12 cellular contexts compared by ENCODE assay signal in the genomic region with DNA sequence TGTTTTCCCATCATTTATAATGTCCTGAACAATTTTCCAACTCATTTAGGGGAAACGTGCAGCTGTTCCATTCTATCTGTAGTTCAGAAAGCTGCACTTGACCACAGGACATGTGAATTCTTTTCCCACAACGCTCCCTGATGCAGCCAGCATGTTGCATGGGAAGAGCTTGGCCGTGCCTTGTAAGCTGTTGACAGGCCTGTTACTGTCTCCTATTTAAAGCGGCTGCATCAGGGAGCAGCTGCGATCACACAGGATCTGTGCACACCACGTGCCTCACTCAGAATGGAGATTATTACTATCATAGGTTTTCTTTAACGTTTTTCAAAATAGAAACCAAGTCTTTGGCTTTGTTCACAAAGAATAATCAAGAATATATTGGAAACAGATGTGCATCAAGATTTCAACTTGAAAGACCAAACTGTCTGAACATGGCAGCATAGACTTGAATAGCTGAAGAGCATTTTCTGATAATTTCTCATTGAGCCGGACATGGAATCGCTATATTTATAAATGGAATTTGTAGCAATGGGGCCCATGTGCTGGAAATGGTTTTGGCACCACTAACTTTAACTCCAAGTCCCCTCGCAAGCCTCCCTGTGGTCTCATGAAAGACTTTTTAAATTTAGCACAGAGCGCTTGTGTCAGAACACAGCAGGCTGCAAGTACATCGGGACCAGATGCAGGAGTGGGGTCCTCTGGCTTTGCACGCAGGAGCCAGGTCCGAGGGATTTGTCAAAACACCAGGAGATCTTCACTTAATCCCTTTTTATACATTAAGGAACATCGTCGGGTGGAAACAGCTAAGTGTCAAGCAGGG. TPM values are rescaled to one million over a fixed set of nuclear protein-coding genes. Genes with fewer than 3 reads are reported as not detected.
DNase-seq lines count a peak whose midpoint lies in the region; ATAC-seq and TF ChIP-seq lines count a peak whose summit lies in the region.
"Had no signal": no experiment of that assay in that cellular context is flagged by ENCODE, and none has a peak within 500 bp of the region (broad histone marks: within the 10 kb centered on the region; RNA-seq: fewer than 3 reads in every experiment).

No MANE protein-coding gene starts in this region.

- DNase-seq in T-helper 1 cell = no peak
- DNase-seq in hippocampal formation (lab: John Stamatoyannopoulos, UW) = peak; percentile 13 to 45
- DNase-seq in stromal cell of bone marrow (ENCODE audit: low read depth) = peak; percentile 19
- no peak for DNase-seq in iPS-NIHi7 (ENCODE audit: extremely low spot score)
- DNase-seq in CD1c-positive myeloid dendritic cell (ENCODE audit: extremely low spot score) = no peak
- no peak for DNase-seq in WTC11 (ENCODE audit: low spot score)
- DNase-seq: activated naive CD8-positive, alpha-beta T cell treated with anti-CD3 and anti-CD28 coated beads, Interleukin-2, amount 10 ng/mL, durations not matched to agents 7 days and 5 days had no signal

- no peaks in the 10 kb centered on the region for H3K27me3 Mint-ChIP-seq in T-helper 1 cell treated with Interleukin-12 subunit alpha and Interleukin-12 subunit beta and Interleukin-4 antibody, amounts not matched to agents 30 μg/mL and 1 μg/mL, for 36 hours (ENCODE audit: low read depth)
- H3K27me3 Mint-ChIP-seq in brain (no peaks in the 10 kb centered on the region), WTC11 (ENCODE audit: low read depth) (no peaks in the 10 kb centered on the region)
- H3K27me3 Mint-ChIP-seq: activated naive CD8-positive, alpha-beta T cell treated with anti-CD3 and anti-CD28 coated beads, Interleukin-2, amount 10 ng/mL, durations not matched to agents 7 days and 5 days had no signal

- H3K27ac Mint-ChIP-seq in T-helper 1 cell treated with Interleukin-12 subunit alpha and Interleukin-12 subunit beta and Interleukin-4 antibody, amounts not matched to agents 30 μg/mL and 1 μg/mL, for 36 hours = peak overlapping the region; percentile 55
- peak overlapping the region; percentile 35 to 93 (median 87) for H3K27ac Mint-ChIP-seq in brain
- no peak overlapping the region for H3K27ac Mint-ChIP-seq in WTC11

- H3K36me3 Mint-ChIP-seq in T-helper 1 cell treated with Interleukin-12 subunit alpha and Interleukin-12 subunit beta and Interleukin-4 antibody, amounts not matched to agents 30 μg/mL and 1 μg/mL, for 36 hours (ENCODE audit: low read depth) = peaks cover 29% of the 10 kb centered on the region
- H3K36me3 Mint-ChIP-seq in brain (peaks cover 18% of the 10 kb centered on the region), WTC11 (peaks cover 4% of the 10 kb centered on the region; the same call in 1 of the 2 replicates)

- no peak for TF ChIP-seq CTCF in brain (conservative IDR thresholded peaks at IDR 0.05)
- no peak for TF ChIP-seq CTCF in WTC11 (IDR thresholded peaks at IDR 0.05)

- no peaks in the 10 kb centered on the region for H3K9me3 Mint-ChIP-seq in T-helper 1 cell treated with Interleukin-12 subunit alpha and Interleukin-12 subunit beta and Interleukin-4 antibody, amounts not matched to agents 30 μg/mL and 1 μg/mL, for 36 hours
- H3K9me3 Mint-ChIP-seq in brain = no peaks in the 10 kb centered on the region
- H3K9me3 Mint-ChIP-seq in WTC11 = no peaks in the 10 kb centered on the region
- H3K9me3 Mint-ChIP-seq: activated naive CD8-positive, alpha-beta T cell treated with anti-CD3 and anti-CD28 coated beads, Interleukin-2, amount 10 ng/mL, durations not matched to agents 7 days and 5 days had no signal

- POLR2A ChIA-PET in WTC11 (lab: Charles Lee) = no interaction called here

- H3K4me3 Mint-ChIP-seq in T-helper 1 cell treated with Interleukin-12 subunit alpha and Interleukin-12 subunit beta and Interleukin-4 antibody, amounts not matched to agents 30 μg/mL and 1 μg/mL, for 36 hours = peak overlapping the region; percentile 61
- H3K4me3 Mint-ChIP-seq in brain (peak overlapping the region in 3 of 5 experiments; percentile 13 to 72 (median 68)), WTC11 (no peak overlapping the region)
- H3K4me3 Mint-ChIP-seq: activated naive CD8-positive, alpha-beta T cell treated with anti-CD3 and anti-CD28 coated beads, Interleukin-2, amount 10 ng/mL, durations not matched to agents 7 days and 5 days had no signal

- no peak for ATAC-seq in WTC11
- ATAC-seq: A549 had no signal

- CTCF ChIA-PET in WTC11 (lab: Charles Lee) = interaction anchor here (1.0 to 2.1 kb wide), 3 partner anchors 72 to 239 kb away, joined by 4 to 12 read pairs (median 11); no protein-coding TSS in a partner anchor

- H3K4me1 Mint-ChIP-seq in T-helper 1 cell treated with Interleukin-12 subunit alpha and Interleukin-12 subunit beta and Interleukin-4 antibody, amounts not matched to agents 30 μg/mL and 1 μg/mL, for 36 hours (ENCODE audit: low read depth) = peaks cover 48% of the 10 kb centered on the region
- H3K4me1 Mint-ChIP-seq in brain = peaks cover 61% of the 10 kb centered on the region
- no peaks in the 10 kb centered on the region for H3K4me1 Mint-ChIP-seq in WTC11

TF ChIP-seq in WTC11, 78 proteins besides CTCF, POLR2A, EP300 and RAD21:
- TF ChIP-seq IRF2 (CRISPR knock-in tag; IDR thresholded peaks at IDR 0.05; ENCODE audit: borderline replicate concordance, low read depth) (no peak), ZNF138 (CRISPR knock-in tag; conservative IDR thresholded peaks at IDR 0.05) (no peak), TEAD1 (CRISPR knock-in tag; IDR thresholded peaks at IDR 0.05) (no peak)
- TF ChIP-seq, protein P1, sequence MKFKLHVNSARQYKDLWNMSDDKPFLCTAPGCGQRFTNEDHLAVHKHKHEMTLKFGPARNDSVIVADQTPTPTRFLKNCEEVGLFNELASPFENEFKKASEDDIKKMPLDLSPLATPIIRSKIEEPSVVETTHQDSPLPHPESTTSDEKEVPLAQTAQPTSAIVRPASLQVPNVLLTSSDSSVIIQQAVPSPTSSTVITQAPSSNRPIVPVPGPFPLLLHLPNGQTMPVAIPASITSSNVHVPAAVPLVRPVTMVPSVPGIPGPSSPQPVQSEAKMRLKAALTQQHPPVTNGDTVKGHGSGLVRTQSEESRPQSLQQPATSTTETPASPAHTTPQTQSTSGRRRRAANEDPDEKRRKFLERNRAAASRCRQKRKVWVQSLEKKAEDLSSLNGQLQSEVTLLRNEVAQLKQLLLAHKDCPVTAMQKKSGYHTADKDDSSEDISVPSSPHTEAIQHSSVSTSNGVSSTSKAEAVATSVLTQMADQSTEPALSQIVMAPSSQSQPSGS (CRISPR knock-in tag; IDR thresholded peaks at IDR 0.05; ENCODE audit: borderline replicate concordance, low read depth) = no peak
- TF ChIP-seq, protein P2, sequence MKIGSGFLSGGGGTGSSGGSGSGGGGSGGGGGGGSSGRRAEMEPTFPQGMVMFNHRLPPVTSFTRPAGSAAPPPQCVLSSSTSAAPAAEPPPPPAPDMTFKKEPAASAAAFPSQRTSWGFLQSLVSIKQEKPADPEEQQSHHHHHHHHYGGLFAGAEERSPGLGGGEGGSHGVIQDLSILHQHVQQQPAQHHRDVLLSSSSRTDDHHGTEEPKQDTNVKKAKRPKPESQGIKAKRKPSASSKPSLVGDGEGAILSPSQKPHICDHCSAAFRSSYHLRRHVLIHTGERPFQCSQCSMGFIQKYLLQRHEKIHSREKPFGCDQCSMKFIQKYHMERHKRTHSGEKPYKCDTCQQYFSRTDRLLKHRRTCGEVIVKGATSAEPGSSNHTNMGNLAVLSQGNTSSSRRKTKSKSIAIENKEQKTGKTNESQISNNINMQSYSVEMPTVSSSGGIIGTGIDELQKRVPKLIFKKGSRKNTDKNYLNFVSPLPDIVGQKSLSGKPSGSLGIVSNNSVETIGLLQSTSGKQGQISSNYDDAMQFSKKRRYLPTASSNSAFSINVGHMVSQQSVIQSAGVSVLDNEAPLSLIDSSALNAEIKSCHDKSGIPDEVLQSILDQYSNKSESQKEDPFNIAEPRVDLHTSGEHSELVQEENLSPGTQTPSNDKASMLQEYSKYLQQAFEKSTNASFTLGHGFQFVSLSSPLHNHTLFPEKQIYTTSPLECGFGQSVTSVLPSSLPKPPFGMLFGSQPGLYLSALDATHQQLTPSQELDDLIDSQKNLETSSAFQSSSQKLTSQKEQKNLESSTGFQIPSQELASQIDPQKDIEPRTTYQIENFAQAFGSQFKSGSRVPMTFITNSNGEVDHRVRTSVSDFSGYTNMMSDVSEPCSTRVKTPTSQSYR (CRISPR knock-in tag; IDR thresholded peaks at IDR 0.05) = no peak
TF ChIP-seq in WTC11: peak in this region for 0.

RNA-seq across cellular contexts. Expression of a gene that starts 40.8 kb away (rescaled TPM):
- 2.6 TPM for polyA plus RNA-seq in brain (ENCODE audit: insufficient read depth, low read depth, low replicate concordance)
- 0.55 to 1.4 TPM (median 0.96 TPM) in 3 replicates for total RNA-seq in WTC11 (2021)
- total RNA-seq: H4, vagina had no signal

Comparison
In these comparisons a context has a peak if more than half of its experiments do, and no peak if none do; other contexts are left out.
1. DNase-seq: peak in hippocampal formation (2 of 2) and stromal cell of bone marrow (single experiment); none in T-helper 1 cell (0 of 5), iPS-NIHi7 (single experiment), CD1c-positive myeloid dendritic cell (single experiment) and WTC11 (single experiment).